ENCODE assay signal across 1 cellular context in the genomic region with DNA sequence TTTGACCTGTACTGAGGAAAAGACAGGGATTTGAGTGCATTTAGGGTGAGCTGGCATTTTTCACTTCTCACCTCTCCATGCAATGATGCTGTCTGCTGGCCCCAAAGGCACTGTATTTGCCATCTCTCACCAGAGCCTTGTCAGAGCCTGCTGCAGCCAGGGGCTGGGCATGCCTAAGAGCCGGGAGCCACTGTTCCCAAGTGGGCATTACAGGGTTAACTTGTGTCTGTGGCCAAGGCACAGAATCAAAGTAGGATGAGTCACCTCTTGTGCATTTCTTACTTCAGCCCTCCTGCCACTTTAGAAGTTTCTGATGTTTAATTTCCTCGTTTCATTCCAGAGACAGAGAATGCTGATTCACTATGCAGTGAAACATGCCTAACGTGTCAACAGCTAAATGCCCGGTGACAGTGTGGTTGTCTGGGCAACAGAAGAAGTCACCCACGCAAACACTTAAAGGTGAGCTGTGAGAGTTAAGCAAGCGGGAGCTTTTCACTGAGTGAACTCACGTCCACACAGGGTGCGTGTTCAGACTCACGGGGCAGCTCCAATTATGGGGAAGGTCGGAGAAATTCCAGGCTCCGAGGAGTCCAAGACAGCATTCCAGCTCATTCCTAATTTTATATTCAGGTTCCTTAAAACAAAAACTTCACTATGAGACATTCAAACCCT.
TF ChIP-seq lines count a peak whose summit lies in the region.

No MANE protein-coding gene starts in this region.

TF ChIP-seq in HepG2, 621 proteins besides CTCF, POLR2A, EP300 and RAD21 (continued from another document):
- TF ChIP-seq, protein P1, sequence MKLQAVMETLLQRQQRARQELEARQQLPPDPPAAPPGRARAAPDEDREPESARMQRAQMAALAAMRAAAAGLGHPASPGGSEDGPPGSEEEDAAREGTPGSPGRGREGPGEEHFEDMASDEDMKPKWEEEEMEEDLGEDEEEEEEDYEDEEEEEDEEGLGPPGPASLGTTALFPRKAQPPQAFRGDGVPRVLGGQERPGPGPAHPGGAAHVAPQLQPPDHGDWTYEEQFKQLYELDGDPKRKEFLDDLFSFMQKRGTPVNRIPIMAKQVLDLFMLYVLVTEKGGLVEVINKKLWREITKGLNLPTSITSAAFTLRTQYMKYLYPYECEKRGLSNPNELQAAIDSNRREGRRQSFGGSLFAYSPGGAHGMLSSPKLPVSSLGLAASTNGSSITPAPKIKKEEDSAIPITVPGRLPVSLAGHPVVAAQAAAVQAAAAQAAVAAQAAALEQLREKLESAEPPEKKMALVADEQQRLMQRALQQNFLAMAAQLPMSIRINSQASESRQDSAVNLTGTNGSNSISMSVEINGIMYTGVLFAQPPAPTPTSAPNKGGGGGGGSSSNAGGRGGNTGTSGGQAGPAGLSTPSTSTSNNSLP (IDR thresholded peaks at IDR 0.05; ENCODE audit: low read depth, low read length) = peak; percentile 56; the same call in 1 of the 2 replicates
- TF ChIP-seq HMG20A (CRISPR knock-in tag; IDR thresholded peaks at IDR 0.05; ENCODE audit: borderline replicate concordance) (peak; percentile 23; the same call in 1 of the 2 replicates), ERF (CRISPR knock-in tag; IDR thresholded peaks at IDR 0.05) (no peak), TEAD3 (CRISPR knock-in tag; optimal IDR thresholded peaks at IDR 0.05; ENCODE audit: borderline replicate concordance) (peak; percentile 34), RFX1 (IDR thresholded peaks at IDR 0.05) (peak; percentile 77), ZNF816 (CRISPR knock-in tag; IDR thresholded peaks at IDR 0.05; ENCODE audit: borderline replicate concordance) (peak; percentile 36; the same call in 1 of the 2 replicates), FOSL2 (CRISPR knock-in tag; IDR thresholded peaks at IDR 0.05) (peak; percentile 77), ZNF619 (CRISPR knock-in tag; IDR thresholded peaks at IDR 0.05) (no peak), SAP130 (CRISPR knock-in tag; IDR thresholded peaks at IDR 0.05; ENCODE audit: low read depth) (peak; percentile 30; the same call in 1 of the 2 replicates), TAF15 (IDR thresholded peaks at IDR 0.05; ENCODE audit: low read depth, low read length, poor library complexity, severe bottlenecking) (no peak), FOXA1 (IDR thresholded peaks at IDR 0.05) (no peak), FOXA1 (CRISPR knock-in tag; IDR thresholded peaks at IDR 0.05) (peak; percentile 47), FOXA3 (CRISPR knock-in tag; IDR thresholded peaks at IDR 0.05) (peak; percentile 61), TAF1 (CRISPR knock-in tag; IDR thresholded peaks at IDR 0.05) (no peak), GATAD2A (CRISPR knock-in tag; IDR thresholded peaks at IDR 0.05) (0 out of 2 replicates have a peak, but pooled peaks have one; percentile 27), RFX5 (IDR thresholded peaks at IDR 0.05; ENCODE audit: low read depth, low read length) (0 out of 2 replicates have a peak, but pooled peaks have one; percentile 13)
- TF ChIP-seq, protein P2, sequence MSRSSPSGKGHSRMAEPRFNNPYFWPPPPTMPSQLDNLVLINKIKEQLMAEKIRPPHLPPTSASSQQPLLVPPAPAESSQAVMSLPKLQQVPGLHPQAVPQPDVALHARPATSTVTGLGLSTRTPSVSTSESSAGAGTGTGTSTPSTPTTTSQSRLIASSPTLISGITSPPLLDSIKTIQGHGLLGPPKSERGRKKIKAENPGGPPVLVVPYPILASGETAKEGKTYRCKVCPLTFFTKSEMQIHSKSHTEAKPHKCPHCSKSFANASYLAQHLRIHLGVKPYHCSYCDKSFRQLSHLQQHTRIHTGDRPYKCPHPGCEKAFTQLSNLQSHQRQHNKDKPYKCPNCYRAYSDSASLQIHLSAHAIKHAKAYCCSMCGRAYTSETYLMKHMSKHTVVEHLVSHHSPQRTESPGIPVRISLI (CRISPR knock-in tag; IDR thresholded peaks at IDR 0.05; ENCODE audit: borderline replicate concordance) = no peak
